Comparison of ENCODE assay signal across 13 cellular contexts in genomic region chr10:1309969-1310789, GRCh38.
DNase-seq lines count a peak whose midpoint lies in the region; TF ChIP-seq lines count a peak whose summit lies in the region.
"Had no signal": no experiment of that assay in that cellular context is flagged by ENCODE, and none has a peak within 500 bp of the region (broad histone marks: within the 10 kb centered on the region; RNA-seq: fewer than 3 reads in every experiment).

No MANE protein-coding gene starts in this region.

- H3K4me3 ChIP-seq in iPS-18c (ENCODE audit: insufficient read depth, low read depth, low read length) = 0 out of 2 replicates have a peak overlapping the region, but pooled peaks have one; percentile 31

- H2AFZ ChIP-seq in H9 (ENCODE audit: low read length) = no peak overlapping the region

- peak overlapping the region; percentile 93 for H2BK120ac ChIP-seq in H9 (ENCODE audit: low read depth, low read length, poor library complexity, severe bottlenecking)

- H3K18ac ChIP-seq in H9 (ENCODE audit: insufficient read length, low read depth, low read length) = peak overlapping the region; percentile 98

- peak overlapping the region; percentile 96 for H4K91ac ChIP-seq in H9 (ENCODE audit: insufficient read length, low read depth, low read length)

- H3K36me3 Mint-ChIP-seq in H9 (ENCODE audit: insufficient read depth in 1 of 3, low read depth in 3 of 3) (peaks cover 0 to 5% (median 2%) of the 10 kb centered on the region in 3 experiments; a peak in 3 of 7 replicates), chondrocyte (ENCODE audit: low read depth) (peaks cover 2% of the 10 kb centered on the region), osteocyte (ENCODE audit: unreplicated experiment) (peaks cover 2% of the 10 kb centered on the region)

- H3K56ac ChIP-seq in H9 (ENCODE audit: insufficient read length, low read depth, low read length) = peak overlapping the region; percentile 99

- no peaks in the 10 kb centered on the region for H3K79me2 ChIP-seq in H9 (ENCODE audit: insufficient read depth, low read length)

- H3K14ac ChIP-seq in H9 (ENCODE audit: insufficient read depth, low read length) = peak overlapping the region; percentile 96

- H3K9ac ChIP-seq in H9 (ENCODE audit: extremely low read depth, insufficient read length, low read length) = peak overlapping the region; percentile 69

- no peak; the same call in 2 of the 3 replicates for TF ChIP-seq CTCF in H9 (conservative IDR thresholded peaks at IDR 0.05)
- TF ChIP-seq CTCF in chondrocyte (IDR thresholded peaks at IDR 0.05) = no peak
- TF ChIP-seq CTCF in osteocyte (IDR thresholded peaks at IDR 0.05) = no peak

- peak overlapping the region; percentile 96 for H2BK12ac ChIP-seq in H9 (ENCODE audit: insufficient read length, low read depth, low read length)

- DNase-seq in H9 (peak; percentile 73), chondrocyte (ENCODE audit: low spot score) (no peak), osteocyte (ENCODE audit: extremely low spot score, unreplicated experiment) (peak; percentile 64), HPDE6-E6E7 (ENCODE audit: extremely low spot score) (no peak), SHP77 treated with DMSO at 0.1 percent for 48 hours (lab: John Stamatoyannopoulos, UW) (no peak), A172 (ENCODE audit: low spot score) (no peak)
- no peak for DNase-seq in activated CD4-positive, alpha-beta T cell treated with anti-CD3 and anti-CD28 coated beads for 4 hours
- DNase-seq: AML-193, Karpas-422, NCI-H1930, NCI-H2171 treated with DMSO at 0.1 percent for 48 hours, NCI-H510A had no signal

- H4K5ac ChIP-seq in H9 (ENCODE audit: insufficient read length, low read depth, low read length) = peak overlapping the region; percentile 100

- H3K4me1 Mint-ChIP-seq in H9 (peaks cover 42 to 46% of the 10 kb centered on the region in 2 experiments), chondrocyte (ENCODE audit: low read depth) (peaks cover 55% of the 10 kb centered on the region), osteocyte (ENCODE audit: unreplicated experiment) (peaks cover 50% of the 10 kb centered on the region)

- H3K4ac ChIP-seq in H9 (ENCODE audit: low read depth, low read length) = peak overlapping the region; percentile 96; the same call in 1 of the 2 replicates

- peaks cover 7% of the 10 kb centered on the region for H3K23me2 ChIP-seq in H9 (ENCODE audit: insufficient read length, low read depth, low read length, poor library complexity, severe bottlenecking)

- H3K23ac ChIP-seq in H9 (ENCODE audit: insufficient read length, low read depth, low read length) = peak overlapping the region; percentile 95

- peaks cover 17% of the 10 kb centered on the region for H3K4me1 ChIP-seq in H9 (ENCODE audit: insufficient read depth, low read length)

- no peaks in the 10 kb centered on the region for H4K20me1 ChIP-seq in H9 (ENCODE audit: control insufficient read depth, insufficient read depth, insufficient read length)

- no peaks in the 10 kb centered on the region for H3K27me3 ChIP-seq in H9 (ENCODE audit: insufficient read depth, low read length)

- no CpG with 5 or more reads among the region's 11 CpGs for WGBS in H9 (ENCODE audit: extremely low coverage, insufficient read length, low lambda C conversion rate)

- H4K8ac ChIP-seq in H9 (replicated peaks; ENCODE audit: insufficient read length, low read depth, low read length) = peak overlapping the region; percentile 99

- H2AK5ac ChIP-seq in H9 (ENCODE audit: insufficient read length, low read length) = peak overlapping the region; percentile 98

- H3K4me3 Mint-ChIP-seq in H9 (peak overlapping the region; percentile 50 to 74), chondrocyte (ENCODE audit: unreplicated experiment) (peak overlapping the region; percentile 41), osteocyte (ENCODE audit: unreplicated experiment) (no peak overlapping the region)

- H3K9me3 ChIP-seq in H9 (ENCODE audit: control insufficient read depth, low read depth, low read length) = no peaks in the 10 kb centered on the region
- no peaks in the 10 kb centered on the region for H3K9me3 ChIP-seq in iPS-18c (ENCODE audit: control insufficient read depth, insufficient read depth, low read length)

- no peak overlapping the region for H2BK15ac ChIP-seq in H9 (ENCODE audit: low read depth, low read length)

- H3K27me3 Mint-ChIP-seq in H9 (ENCODE audit: low read depth) = no peaks in the 10 kb centered on the region; the same call in 1 of the 2 replicates
- no peaks in the 10 kb centered on the region for H3K27me3 Mint-ChIP-seq in chondrocyte (ENCODE audit: low read depth)
- H3K27me3 Mint-ChIP-seq in osteocyte (ENCODE audit: unreplicated experiment) = no peaks in the 10 kb centered on the region

- H3K79me1 ChIP-seq in H9 (ENCODE audit: insufficient read depth, low read depth, low read length, poor library complexity, severe bottlenecking) = no peaks in the 10 kb centered on the region

- peaks cover 3 to 4% of the 10 kb centered on the region in 2 experiments; a peak in 4 of 5 replicates for H3K9me3 Mint-ChIP-seq in H9
- H3K9me3 Mint-ChIP-seq in chondrocyte (ENCODE audit: low read depth) = peaks cover 3% of the 10 kb centered on the region
- H3K9me3 Mint-ChIP-seq in osteocyte (ENCODE audit: unreplicated experiment) = no peaks in the 10 kb centered on the region

- peak overlapping the region; percentile 63 for H3K4me2 ChIP-seq in H9 (ENCODE audit: insufficient read depth, insufficient read length, low read length)

- peak overlapping the region; percentile 100 for H3K27ac ChIP-seq in H9 (ENCODE audit: insufficient read length, low read depth, low read length)

- H2BK20ac ChIP-seq in H9 (ENCODE audit: low read depth, low read length, poor library complexity, severe bottlenecking) = no peak overlapping the region

- H3T11ph ChIP-seq in H9 (ENCODE audit: low read length) = peak overlapping the region; percentile 98

- peak overlapping the region; percentile 99 for H2BK5ac ChIP-seq in H9 (ENCODE audit: insufficient read length, low read length)

- H3K27ac Mint-ChIP-seq in H9 (peak overlapping the region; percentile 98 to 99 (median 99)), chondrocyte (ENCODE audit: unreplicated experiment) (peak overlapping the region; percentile 75), osteocyte (ENCODE audit: unreplicated experiment) (peak overlapping the region; percentile 89)

Comparison
In these comparisons a context has a peak if more than half of its experiments do, and no peak if none do; other contexts are left out.
1. DNase-seq: peak in H9 (single experiment) and osteocyte (single experiment); none in chondrocyte (single experiment), HPDE6-E6E7 (single experiment), activated CD4-positive, alpha-beta T cell treated with anti-CD3 and anti-CD28 coated beads for 4 hours (0 of 2), SHP77 treated with DMSO at 0.1 percent for 48 hours (single experiment) and A172 (single experiment).
2. Peak in every context shown above with its lines, with median percentiles within 50 percentile points of each other: H3K27ac Mint-ChIP-seq.